Comparison of ENCODE assay signal across 18 cellular contexts in the genomic region with DNA sequence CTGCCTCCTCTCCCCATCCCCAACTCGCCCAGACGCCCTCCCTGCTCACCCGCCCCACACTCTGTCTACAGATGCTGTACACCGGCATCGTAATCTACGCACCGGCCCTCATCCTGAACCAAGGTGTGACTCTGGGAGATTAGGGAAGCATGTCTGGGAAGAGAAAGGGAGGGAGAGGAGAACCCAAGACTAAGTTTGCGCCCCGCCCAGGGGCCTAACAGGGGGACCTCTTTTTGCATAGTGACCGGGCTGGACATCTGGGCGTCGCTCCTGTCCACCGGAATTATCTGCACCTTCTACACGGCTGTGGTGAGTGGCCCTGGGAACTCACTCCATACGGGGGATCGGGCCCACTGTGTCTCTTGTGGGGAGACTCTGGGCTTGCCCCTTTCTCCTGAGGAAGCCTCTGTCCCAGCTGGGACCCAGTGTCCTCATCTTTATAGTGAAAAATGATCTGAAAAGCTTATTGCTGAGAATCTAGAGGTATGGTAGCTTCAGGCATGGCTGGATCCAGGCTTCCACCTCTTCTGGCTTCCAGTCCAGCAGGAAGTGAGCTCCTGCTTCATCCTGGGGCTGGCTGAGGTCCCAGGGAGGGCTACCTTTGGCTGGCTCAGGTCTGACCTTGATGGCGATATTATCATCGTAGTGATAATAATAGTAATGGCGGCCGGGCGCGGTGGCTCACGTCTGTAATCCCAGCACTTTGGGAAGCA. TPM values are rescaled to one million over a fixed set of nuclear protein-coding genes. Genes with fewer than 3 reads are reported as not detected.
A peak's percentile ranks its signal among the peaks of the same experiment; 100 is the strongest.
DNase-seq lines count a peak whose midpoint lies in the region; ATAC-seq, FAIRE-seq and TF ChIP-seq lines count a peak whose summit lies in the region.
"Had no signal": no experiment of that assay in that cellular context is flagged by ENCODE, and none has a peak within 500 bp of the region (broad histone marks: within the 10 kb centered on the region; RNA-seq: fewer than 3 reads in every experiment).

No MANE protein-coding gene starts in this region.

- H3K36me3 ChIP-seq in HAP-1 (replicated peaks) (no peaks in the 10 kb centered on the region), K562 (ENCODE audit: control insufficient read depth, insufficient read depth, low read length) (no peaks in the 10 kb centered on the region), colonic mucosa (no peaks in the 10 kb centered on the region)
- H3K36me3 ChIP-seq: esophagus muscularis mucosa, lower lobe of right lung had no signal

- in situ Hi-C loops in HAP-1 (cut with MboI; ENCODE audit: low sequenced_read_pairs): loop anchor here (10.0 kb wide), 1 partner anchor 50 kb away; no protein-coding TSS in a partner anchor
- in situ Hi-C loops in K562 (cut with MboI): no loop called here

- no TSS peak for BruUV-seq in K562 (replicated peaks; lab: Mats Ljungman, UMichigan)

- no peaks in the 10 kb centered on the region for H3K27me3 ChIP-seq in HAP-1 (ENCODE audit: low read depth)
- H3K27me3 ChIP-seq in K562 (ENCODE audit: control insufficient read depth in 2 of 2, insufficient read depth in 2 of 2, low read length in 2 of 2): peaks cover 13 to 22% of the 10 kb centered on the region in 2 experiments; a peak in 3 of 5 replicates
- H3K27me3 ChIP-seq in colonic mucosa: peaks cover 35% of the 10 kb centered on the region

- H3K4me3 ChIP-seq in HAP-1 (peak overlapping the region; percentile 22; the same call in 1 of the 2 replicates), K562 (no peak overlapping the region), colonic mucosa (no peak overlapping the region)

- no peak for DNase-seq in T-helper 2 cell treated with Interferon-gamma antibody and Interleukin-4, amounts not matched to agents 5 μg/mL and 100 μg/mL, for 36 hours (ENCODE audit: low spot score)
- DNase-seq in T-helper 2 cell (no peak), HAP-1 (ENCODE audit: low spot score in 2 of 2) (no peak), K562 (ENCODE audit: extremely low read depth in 1 of 4, low spot score in 3 of 4) (no peak), natural killer cell (no peak), colonic mucosa (no peak), Kasumi-1 (lab: John Stamatoyannopoulos, UW) (no peak), SK-N-DZ (ENCODE audit: low spot score) (no peak)
- DNase-seq: amygdala, COR-L47, GOT3, NCI-H1694 treated with DMSO at 0.1 percent for 48 hours had no signal

- peak; percentile 18 for ATAC-seq in K562
- ATAC-seq in natural killer cell: no peak

- FAIRE-seq in K562 (lab: Jason Lieb, UNC): no peak
- FAIRE-seq: A204.1 had no signal

- H3K9me3 ChIP-seq in HAP-1 (no peaks in the 10 kb centered on the region), K562 (replicated peaks; ENCODE audit: control insufficient read depth, insufficient read depth, low read depth, low read length) (no peaks in the 10 kb centered on the region), colonic mucosa (no peaks in the 10 kb centered on the region)
- H3K9me3 ChIP-seq: esophagus muscularis mucosa, lower lobe of right lung had no signal

- H3K9ac ChIP-seq in K562 (ENCODE audit: insufficient read depth in 1 of 2, low read depth in 2 of 2, low read length in 2 of 2): peak overlapping the region in 1 of 2 experiments; percentile 71; a peak in 1 of 4 replicates
- H3K9ac ChIP-seq in colonic mucosa (ENCODE audit: low read depth in 2 of 2, low read length in 2 of 2): no peak overlapping the region

- H3K4me2 ChIP-seq in K562 (ENCODE audit: insufficient read depth, low read length): peak overlapping the region; percentile 84

- peaks cover 8% of the 10 kb centered on the region for H3K4me1 Mint-ChIP-seq in T-helper 2 cell treated with Interferon-gamma antibody and Interleukin-4, amounts not matched to agents 5 μg/mL and 100 μg/mL, for 36 hours (ENCODE audit: low read depth)
- H3K4me1 Mint-ChIP-seq in natural killer cell: peaks cover 0 to 19% of the 10 kb centered on the region in 2 donors

- H3K79me2 ChIP-seq in K562 (ENCODE audit: control insufficient read depth, insufficient read depth, low read length): no peaks in the 10 kb centered on the region

- H3K4me1 ChIP-seq in HAP-1 (peaks cover 8% of the 10 kb centered on the region), K562 (replicated peaks in 1 of 2; ENCODE audit: control insufficient read depth in 2 of 2, insufficient read depth in 2 of 2, low read length in 2 of 2) (peaks cover 0 to 40% of the 10 kb centered on the region in 2 experiments; a peak in 3 of 5 replicates), colonic mucosa (peaks cover 5% of the 10 kb centered on the region)

- CTCF ChIA-PET in K562 (lab: Yijun Ruan, JAX; ENCODE audit: low intra/inter-chr PET ratio): no interaction called here

- H3K9me3 Mint-ChIP-seq in T-helper 2 cell treated with Interferon-gamma antibody and Interleukin-4, amounts not matched to agents 5 μg/mL and 100 μg/mL, for 36 hours: no peaks in the 10 kb centered on the region
- no peaks in the 10 kb centered on the region for H3K9me3 Mint-ChIP-seq in natural killer cell

- H3K9me1 ChIP-seq in K562 (ENCODE audit: control insufficient read depth, insufficient read depth, low read length): no peaks in the 10 kb centered on the region

- H4K20me1 ChIP-seq in K562 (replicated peaks; ENCODE audit: control insufficient read depth, insufficient read depth, low read length): 0 out of 2 replicates have a peak, but pooled peaks cover 6% of the 10 kb centered on the region

- H3K36me3 Mint-ChIP-seq in T-helper 2 cell treated with Interferon-gamma antibody and Interleukin-4, amounts not matched to agents 5 μg/mL and 100 μg/mL, for 36 hours (ENCODE audit: low read depth): no peaks in the 10 kb centered on the region
- H3K36me3 Mint-ChIP-seq in natural killer cell: no peaks in the 10 kb centered on the region

- H3K27me3 Mint-ChIP-seq in T-helper 2 cell treated with Interferon-gamma antibody and Interleukin-4, amounts not matched to agents 5 μg/mL and 100 μg/mL, for 36 hours (ENCODE audit: low read depth): peaks cover 4% of the 10 kb centered on the region
- peaks cover 6 to 16% of the 10 kb centered on the region in 2 donors for H3K27me3 Mint-ChIP-seq in natural killer cell (ENCODE audit: low read depth in 2 of 2)

- POLR2A ChIA-PET in K562 (lab: Yijun Ruan, JAX): interaction anchor here (1.0 kb wide), 1 partner anchor 58 kb away, joined by 3 read pairs; a partner anchor contains a TSS

- TF ChIP-seq RAD21 in K562 (CRISPR knock-in tag; conservative IDR thresholded peaks at IDR 0.05 in 1 of 2, IDR thresholded peaks at IDR 0.05 in 1 of 2): no peak

- no peak for TF ChIP-seq POLR2A in K562 (conservative IDR thresholded peaks at IDR 0.05)

- H2AFZ ChIP-seq in K562 (ENCODE audit: low read depth, low read length): peak overlapping the region; percentile 60

- no peak overlapping the region for H3K27ac Mint-ChIP-seq in T-helper 2 cell treated with Interferon-gamma antibody and Interleukin-4, amounts not matched to agents 5 μg/mL and 100 μg/mL, for 36 hours
- H3K27ac Mint-ChIP-seq in natural killer cell: no peak overlapping the region

- H3K27ac ChIP-seq in K562 (ENCODE audit: extremely low read depth, low read depth, low read length) (no peak overlapping the region), colonic mucosa (no peak overlapping the region)
- H3K27ac ChIP-seq: esophagus muscularis mucosa, lower lobe of right lung had no signal

- WGBS in K562 (ENCODE audit: insufficient coverage, low coverage, missing lambda C conversion rate): 17% methylated on average over 23 of the region's 23 CpGs

- H3K4me3 Mint-ChIP-seq in T-helper 2 cell treated with Interferon-gamma antibody and Interleukin-4, amounts not matched to agents 5 μg/mL and 100 μg/mL, for 36 hours: peak overlapping the region; percentile 70
- peak overlapping the region; percentile 47 for H3K4me3 Mint-ChIP-seq in natural killer cell

- intact Hi-C loops in K562 (cut with micrococcal nuclease) (no loop called here), natural killer cell (cut with micrococcal nuclease) (no loop called here), colonic mucosa (cut with DNase I) (no loop called here)

- no peak for TF ChIP-seq EP300 in K562 (IDR thresholded peaks at IDR 0.05; ENCODE audit: low read length)

- TF ChIP-seq CTCF in K562 (IDR thresholded peaks at IDR 0.05 in 2 of 3, conservative IDR thresholded peaks at IDR 0.05 in 1 of 3; ENCODE audit: insufficient read depth in 2 of 3, low read depth in 1 of 3, low read length in 3 of 3): no peak
- TF ChIP-seq CTCF in natural killer cell (IDR thresholded peaks at IDR 0.05): no peak
- no peak for TF ChIP-seq CTCF in colonic mucosa (IDR thresholded peaks at IDR 0.05)

RNA-seq across cellular contexts. Expression of a gene that starts 2.8 kb away (rescaled TPM):
- total RNA-seq in K562 (2011; cell fraction: chromatin; rRNA removed; ENCODE audit: low replicate concordance): 0.21 and 0.37 TPM in 2 replicates
- total RNA-seq in K562 (2011; cell fraction: nucleolus; rRNA removed): 0.39 and 0.50 TPM in 2 replicates
- 0.29 and 0.38 TPM in 2 replicates for total RNA-seq in K562 (2011; cell fraction: nucleoplasm; rRNA removed)
- 0.33 and 0.73 TPM in 2 replicates for total RNA-seq in K562 (2014; rRNA removed)
- total RNA-seq in K562 (2014; rRNA removed; fragmentation: Illumina TruSeq; extraction: Trizol): 0.13 and 0.18 TPM in 2 replicates
- total RNA-seq in K562 (2015; rRNA removed; fragmentation: Illumina TruSeq; extraction: Trizol): 0.11 and 0.29 TPM in 2 replicates
- total RNA-seq in K562 (2021): 0.25 and 0.29 TPM in 2 replicates
- polyA plus RNA-seq in K562 (2011; rRNA removed): 0.05 and 0.20 TPM in 2 replicates
- polyA plus RNA-seq in K562 (2011; cell fraction: cytosol; rRNA removed): 0.15 and 0.60 TPM in 2 replicates
- 0.08 and 0.18 TPM in 2 replicates for polyA plus RNA-seq in K562 (2011; cell fraction: nucleus; rRNA removed)
- 0.13 TPM in 1 of 2 replicates, not detected in the other for polyA plus RNA-seq in K562 (2012)
- polyA plus RNA-seq in K562 (2014; fragmentation: Illumina TruSeq; extraction: Trizol): 0.21 and 0.29 TPM in 2 replicates
- polyA plus RNA-seq in K562 (2014; fragmentation: Nextera tagmentation; extraction: Ambion mirVana): under 1 TPM; 0.10 to 0.23 TPM
- 0.09 and 0.38 TPM in 2 replicates for polyA plus RNA-seq in K562 (2014; rRNA removed)
- polyA minus RNA-seq in K562 (2011; rRNA and poly(A)+ RNA removed): 0.15 and 0.32 TPM in 2 replicates
- 0.86 TPM in 1 of 2 replicates, not detected in the other for polyA minus RNA-seq in K562 (2011; cell fraction: cytosol; rRNA and poly(A)+ RNA removed)
- polyA minus RNA-seq in K562 (2011; cell fraction: nucleus; rRNA and poly(A)+ RNA removed): 0.13 TPM in 1 of 2 replicates, not detected in the other
- under 1 TPM; 0.25 to 0.43 (median 0.26) TPM for total RNA-seq in natural killer cell
- total RNA-seq in colonic mucosa: not detected
- 0.05 TPM in 1 of 2 replicates, not detected in the other for polyA plus RNA-seq in SK-N-DZ (2014; cell fraction: cytosol; rRNA removed)
- not detected in 2 replicates for polyA plus RNA-seq in SK-N-DZ (2014; cell fraction: nucleus; rRNA removed)
- total RNA-seq: RPMI7951, skeletal muscle tissue, subcutaneous adipose tissue had no signal

RNA-seq across cellular contexts. Expression of a gene that starts 14.9 kb away (rescaled TPM):
- 168 and 439 TPM in 2 replicates for total RNA-seq in K562 (2011; cell fraction: chromatin; rRNA removed; ENCODE audit: low replicate concordance)
- total RNA-seq in K562 (2011; cell fraction: nucleolus; rRNA removed): 698 and 878 TPM in 2 replicates
- total RNA-seq in K562 (2011; cell fraction: nucleoplasm; rRNA removed): 586 and 897 TPM in 2 replicates
- total RNA-seq in K562 (2014; rRNA removed) (2,735 and 3,133 TPM in 2 replicates), K562 (2014; rRNA removed; fragmentation: Illumina TruSeq; extraction: Trizol) (557 and 626 TPM in 2 replicates), K562 (2015; rRNA removed; fragmentation: Illumina TruSeq; extraction: Trizol) (1,801 and 1,895 TPM in 2 replicates), K562 (2021) (2,882 and 3,018 TPM in 2 replicates), natural killer cell (1,000 to 10,000 TPM; 1,015 to 1,285 (median 1,208) TPM), colonic mucosa (1,000 to 10,000 TPM; 1,592 to 1,923 TPM)
- polyA plus RNA-seq in K562 (2011; rRNA removed) (881 and 1,270 TPM in 2 replicates), K562 (2014; fragmentation: Illumina TruSeq; extraction: Trizol) (1,947 and 3,139 TPM in 2 replicates), K562 (2014; fragmentation: Nextera tagmentation; extraction: Ambion mirVana) (1,000 to 10,000 TPM; 1,130 to 1,273 TPM), K562 (2014; rRNA removed) (2,069 and 2,216 TPM in 2 replicates)
- 2,242 and 3,536 TPM in 2 replicates for polyA plus RNA-seq in K562 (2011; cell fraction: cytosol; rRNA removed)
- polyA plus RNA-seq in K562 (2011; cell fraction: nucleus; rRNA removed): 920 and 1,021 TPM in 2 replicates
- 3,311 and 3,882 TPM in 2 replicates for polyA plus RNA-seq in K562 (2012)
- 348 and 383 TPM in 2 replicates for polyA minus RNA-seq in K562 (2011; rRNA and poly(A)+ RNA removed)
- 1,225 and 1,878 TPM in 2 replicates for polyA minus RNA-seq in K562 (2011; cell fraction: cytosol; rRNA and poly(A)+ RNA removed)
- 303 and 429 TPM in 2 replicates for polyA minus RNA-seq in K562 (2011; cell fraction: nucleus; rRNA and poly(A)+ RNA removed)
- 1,323 and 1,484 TPM in 2 replicates for polyA plus RNA-seq in SK-N-DZ (2014; cell fraction: cytosol; rRNA removed)
- polyA plus RNA-seq in SK-N-DZ (2014; cell fraction: nucleus; rRNA removed): 991 and 1,227 TPM in 2 replicates

RNA-seq across cellular contexts. Expression of a gene that starts 26.8 kb away (rescaled TPM):
- 0.32 and 0.97 TPM in 2 replicates for total RNA-seq in K562 (2011; cell fraction: chromatin; rRNA removed; ENCODE audit: low replicate concordance)
- total RNA-seq in K562 (2011; cell fraction: nucleolus; rRNA removed): 0.50 and 0.66 TPM in 2 replicates
- 0.53 and 0.66 TPM in 2 replicates for total RNA-seq in K562 (2011; cell fraction: nucleoplasm; rRNA removed)
- total RNA-seq in K562 (2014; rRNA removed) (0.12 and 0.14 TPM in 2 replicates), K562 (2014; rRNA removed; fragmentation: Illumina TruSeq; extraction: Trizol) (not detected in 2 replicates), K562 (2015; rRNA removed; fragmentation: Illumina TruSeq; extraction: Trizol) (0.04 TPM in 1 of 2 replicates, not detected in the other), K562 (2021) (0.18 and 0.47 TPM in 2 replicates), natural killer cell (100 to 1,000 TPM in 1 of 3 donors, 10 to 100 TPM in 2; 72.1 to 105 (median 96.1) TPM), colonic mucosa (1 to 10 TPM; 3.1 to 4.0 TPM)
- polyA plus RNA-seq in K562 (2011; rRNA removed) (0.13 and 0.28 TPM in 2 replicates), K562 (2014; fragmentation: Illumina TruSeq; extraction: Trizol) (0.04 and 0.14 TPM in 2 replicates), K562 (2014; fragmentation: Nextera tagmentation; extraction: Ambion mirVana) (under 1 TPM; 0.01 to 0.07 TPM), K562 (2014; rRNA removed) (0.04 and 0.07 TPM in 2 replicates)
- 0.21 TPM in 2 replicates for polyA plus RNA-seq in K562 (2011; cell fraction: cytosol; rRNA removed)
- 0.48 and 0.80 TPM in 2 replicates for polyA plus RNA-seq in K562 (2011; cell fraction: nucleus; rRNA removed)
- 0.10 and 0.14 TPM in 2 replicates for polyA plus RNA-seq in K562 (2012)
- polyA minus RNA-seq in K562 (2011; rRNA and poly(A)+ RNA removed): 0.04 and 0.06 TPM in 2 replicates
- 0.19 TPM in 1 of 2 replicates, not detected in the other for polyA minus RNA-seq in K562 (2011; cell fraction: cytosol; rRNA and poly(A)+ RNA removed)
- polyA minus RNA-seq in K562 (2011; cell fraction: nucleus; rRNA and poly(A)+ RNA removed): 0.22 and 0.54 TPM in 2 replicates
- 0.07 and 0.13 TPM in 2 replicates for polyA plus RNA-seq in SK-N-DZ (2014; cell fraction: cytosol; rRNA removed)
- polyA plus RNA-seq in SK-N-DZ (2014; cell fraction: nucleus; rRNA removed): 0.32 and 0.50 TPM in 2 replicates

RNA-seq across cellular contexts. Expression of a gene that starts 53.3 kb away (rescaled TPM):
- total RNA-seq in K562 (2011; cell fraction: chromatin; rRNA removed; ENCODE audit: low replicate concordance): not detected in 2 replicates
- total RNA-seq in K562 (2011; cell fraction: nucleolus; rRNA removed): not detected in 2 replicates
- total RNA-seq in K562 (2011; cell fraction: nucleoplasm; rRNA removed): not detected in 2 replicates
- total RNA-seq in K562 (2014; rRNA removed) (not detected in 2 replicates), K562 (2014; rRNA removed; fragmentation: Illumina TruSeq; extraction: Trizol) (not detected in 2 replicates), K562 (2015; rRNA removed; fragmentation: Illumina TruSeq; extraction: Trizol) (not detected in 2 replicates), K562 (2021) (not detected in 2 replicates), natural killer cell (1 to 10 TPM; 1.5 to 2.9 (median 1.7) TPM), colonic mucosa (not detected)
- polyA plus RNA-seq in K562 (2011; rRNA removed) (not detected in 2 replicates), K562 (2014; fragmentation: Illumina TruSeq; extraction: Trizol) (not detected in 2 replicates), K562 (2014; fragmentation: Nextera tagmentation; extraction: Ambion mirVana) (not detected), K562 (2014; rRNA removed) (not detected in 2 replicates)
- not detected in 2 replicates for polyA plus RNA-seq in K562 (2011; cell fraction: cytosol; rRNA removed)
- polyA plus RNA-seq in K562 (2011; cell fraction: nucleus; rRNA removed): not detected in 2 replicates
- not detected in 2 replicates for polyA plus RNA-seq in K562 (2012)
- polyA minus RNA-seq in K562 (2011; rRNA and poly(A)+ RNA removed): not detected in 2 replicates
- not detected in 2 replicates for polyA minus RNA-seq in K562 (2011; cell fraction: cytosol; rRNA and poly(A)+ RNA removed)
- polyA minus RNA-seq in K562 (2011; cell fraction: nucleus; rRNA and poly(A)+ RNA removed): not detected in 2 replicates
- polyA plus RNA-seq in SK-N-DZ (2014; cell fraction: cytosol; rRNA removed): not detected in 2 replicates
- polyA plus RNA-seq in SK-N-DZ (2014; cell fraction: nucleus; rRNA removed): not detected in 2 replicates
- total RNA-seq: esophagus muscularis mucosa, lower lobe of right lung, RPMI7951, skeletal muscle tissue, subcutaneous adipose tissue had no signal

RNA-seq across cellular contexts. Expression of a gene that starts 58.2 kb away (rescaled TPM):
- total RNA-seq in K562 (2011; cell fraction: chromatin; rRNA removed; ENCODE audit: low replicate concordance): 16.5 and 44.8 TPM in 2 replicates
- 48.6 and 53.7 TPM in 2 replicates for total RNA-seq in K562 (2011; cell fraction: nucleolus; rRNA removed)
- 28.2 and 35.4 TPM in 2 replicates for total RNA-seq in K562 (2011; cell fraction: nucleoplasm; rRNA removed)
- total RNA-seq in K562 (2014; rRNA removed) (150 and 197 TPM in 2 replicates), K562 (2014; rRNA removed; fragmentation: Illumina TruSeq; extraction: Trizol) (4.1 and 5.8 TPM in 2 replicates), K562 (2015; rRNA removed; fragmentation: Illumina TruSeq; extraction: Trizol) (38.5 and 40.5 TPM in 2 replicates), K562 (2021) (145 and 149 TPM in 2 replicates), natural killer cell (10 to 100 TPM; 32.6 to 37.6 (median 37.4) TPM), colonic mucosa (100 to 1,000 TPM in 1 of 2 donors, 10 to 100 TPM in 1; 45.2 to 122 TPM)
- polyA plus RNA-seq in K562 (2011; rRNA removed) (38.0 and 40.1 TPM in 2 replicates), K562 (2014; fragmentation: Illumina TruSeq; extraction: Trizol) (28.1 and 97.0 TPM in 2 replicates), K562 (2014; fragmentation: Nextera tagmentation; extraction: Ambion mirVana) (10 to 100 TPM in 1 of 2 experiments, 1 to 10 TPM in 1; 6.6 to 19.4 TPM), K562 (2014; rRNA removed) (213 and 234 TPM in 2 replicates)
- polyA plus RNA-seq in K562 (2011; cell fraction: cytosol; rRNA removed): 63.8 and 189 TPM in 2 replicates
- polyA plus RNA-seq in K562 (2011; cell fraction: nucleus; rRNA removed): 31.4 and 62.8 TPM in 2 replicates
- polyA plus RNA-seq in K562 (2012): 66.3 and 130 TPM in 2 replicates
- polyA minus RNA-seq in K562 (2011; rRNA and poly(A)+ RNA removed): 7.0 and 9.2 TPM in 2 replicates
- polyA minus RNA-seq in K562 (2011; cell fraction: cytosol; rRNA and poly(A)+ RNA removed): 24.4 and 37.9 TPM in 2 replicates
- 10.2 and 13.8 TPM in 2 replicates for polyA minus RNA-seq in K562 (2011; cell fraction: nucleus; rRNA and poly(A)+ RNA removed)
- polyA plus RNA-seq in SK-N-DZ (2014; cell fraction: cytosol; rRNA removed): 29.3 and 53.5 TPM in 2 replicates
- 17.7 and 45.8 TPM in 2 replicates for polyA plus RNA-seq in SK-N-DZ (2014; cell fraction: nucleus; rRNA removed)

Comparison
In these comparisons a context has a peak if more than half of its experiments do, and no peak if none do; other contexts are left out.
1. RNA of a gene that starts 26.8 kb away (total RNA-seq): 72.1 to 105 TPM in natural killer cell; 3.1 to 4.0 TPM in colonic mucosa and 0.04 to 0.97 TPM in K562; every median in the first group is over 10 times any median in the second.